20 cellular contexts compared by ENCODE assay signal in the genomic region with DNA sequence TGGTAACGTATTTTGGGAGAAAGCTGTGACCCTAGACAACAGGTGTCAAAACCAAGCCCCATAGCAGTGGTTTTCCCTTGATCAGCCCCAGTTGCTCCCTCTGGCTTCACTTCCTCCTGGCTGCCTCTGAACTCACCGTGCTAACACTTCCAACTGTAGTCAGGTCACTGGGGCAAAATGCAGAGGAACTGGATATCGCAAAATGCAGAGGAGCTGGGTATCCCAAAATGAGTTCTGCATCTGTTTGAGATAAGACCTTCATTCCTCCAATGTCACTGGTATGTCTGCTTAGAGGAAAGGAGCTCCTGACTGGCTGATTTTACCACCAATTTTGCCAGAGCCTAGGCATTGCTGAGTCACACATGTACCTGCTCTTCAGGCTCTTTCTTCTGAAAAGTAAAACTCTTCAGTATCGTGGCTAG. TPM values are rescaled to one million over a fixed set of nuclear protein-coding genes. Genes with fewer than 3 reads are reported as not detected.
DNase-seq lines count a peak whose midpoint lies in the region; ATAC-seq and TF ChIP-seq lines count a peak whose summit lies in the region.
"Had no signal": no experiment of that assay in that cellular context is flagged by ENCODE, and none has a peak within 500 bp of the region (broad histone marks: within the 10 kb centered on the region; RNA-seq: fewer than 3 reads in every experiment).

No MANE protein-coding gene starts in this region.

- no peak overlapping the region for H3K27ac ChIP-seq in HCT116 (ENCODE audit: low read depth, low read length)
- H3K27ac ChIP-seq in SJCRH30: peak overlapping the region; percentile 2; the same call in 1 of the 2 replicates
- H3K27ac ChIP-seq in foreskin keratinocyte: no peak overlapping the region
- H3K27ac ChIP-seq: C4-2B, prostate gland had no signal

- H3K27me3 ChIP-seq in HCT116 (ENCODE audit: insufficient read depth, low read length) (no peaks in the 10 kb centered on the region), SJCRH30 (no peaks in the 10 kb centered on the region), foreskin keratinocyte (no peaks in the 10 kb centered on the region)

- POLR2A ChIA-PET in HCT116 (lab: Charles Lee): no interaction called here

- no peak for ATAC-seq in HCT116
- peak; percentile 16 for ATAC-seq in foreskin keratinocyte
- ATAC-seq in omental fat pad (ENCODE audit: low FRiP score): peak; percentile 58
- ATAC-seq in left colon: no peak
- ATAC-seq in left ventricle myocardium superior: no peak
- ATAC-seq in HG03354 (IDR thresholded peaks at IDR 0.05; ENCODE audit: poor library complexity, severe bottlenecking, unreplicated experiment): no peak
- ATAC-seq: activated T-helper 17 cell treated with anti-CD3 and anti-CD28 coated beads, Interleukin-2, amount 50 U/mL, for 72 hours had no signal

- RAD21 ChIA-PET in HCT116 (lab: Charles Lee; ENCODE audit: low non-redundant PET in 1 of 2, low total read pairs in 2 of 2, uncharacterized antibody in 2 of 2, unreplicated experiment in 2 of 2): no interaction called here

- no peak overlapping the region for H2AFZ ChIP-seq in HCT116 (ENCODE audit: low read depth, low read length, poor library complexity, severe bottlenecking)

- no peak for TF ChIP-seq CTCF in HCT116 (IDR thresholded peaks at IDR 0.05 in 2 of 3, conservative IDR thresholded peaks at IDR 0.05 in 1 of 3; ENCODE audit: borderline replicate concordance in 1 of 3, insufficient read depth in 1 of 3, low read depth in 2 of 3, low read length in 2 of 3)
- no peak for TF ChIP-seq CTCF in foreskin keratinocyte (conservative IDR thresholded peaks at IDR 0.05)
- TF ChIP-seq CTCF in omental fat pad (IDR thresholded peaks at IDR 0.05): no peak

- CTCF ChIA-PET in HCT116 (lab: Charles Lee): no interaction called here

- BruUV-seq in HCT116 (replicated peaks; lab: Mats Ljungman, UMichigan): no TSS peak

- no peaks in the 10 kb centered on the region for H3K79me2 ChIP-seq in HCT116 (ENCODE audit: insufficient read depth, low read length)

- no peak for DNase-seq in HCT116 (ENCODE audit: low read depth, low spot score)
- peak; percentile 64 to 80 for DNase-seq in SJCRH30
- DNase-seq in foreskin keratinocyte: no peak
- DNase-seq in omental fat pad (ENCODE audit: low spot score): no peak
- no peak for DNase-seq in amygdala (lab: John Stamatoyannopoulos, UW)
- DNase-seq in left colon: no peak
- DNase-seq in left ventricle myocardium superior: no peak
- DNase-seq: effector memory CD4-positive, alpha-beta T cell; HFFc6; kidney glomerular epithelial cell; midbrain; NCI-H1417 treated with DMSO at 0.1 percent for 48 hours; NCI-H510A treated with DMSO at 0.1 percent for 48 hours; nephron progenitor cell had no signal

- no peak for TF ChIP-seq RAD21 in HCT116 (IDR thresholded peaks at IDR 0.05; ENCODE audit: low read depth)

- H3K9ac ChIP-seq in HCT116 (ENCODE audit: low read length): no peak overlapping the region

- no peaks in the 10 kb centered on the region for H4K20me1 ChIP-seq in HCT116 (ENCODE audit: insufficient read depth)

- TF ChIP-seq POLR2A in HCT116 (IDR thresholded peaks at IDR 0.05; ENCODE audit: borderline replicate concordance, extremely low read depth, insufficient read depth, insufficient read length): no peak

- intact Hi-C loops in HCT116 (cut with micrococcal nuclease) (no loop called here), left colon (cut with DNase I, micrococcal nuclease) (no loop called here), left ventricle myocardium superior (cut with micrococcal nuclease) (no loop called here)

- H3K4me2 ChIP-seq in HCT116 (ENCODE audit: low read length): no peak overlapping the region

- no peaks in the 10 kb centered on the region for H3K36me3 ChIP-seq in HCT116 (ENCODE audit: control insufficient read depth in 1 of 2, insufficient read depth in 2 of 2, low read length in 2 of 2)
- H3K36me3 ChIP-seq in SJCRH30: no peaks in the 10 kb centered on the region
- H3K36me3 ChIP-seq: prostate gland had no signal

- H3K4me3 ChIP-seq in HCT116 (replicated peaks in 1 of 2; ENCODE audit: low read depth in 1 of 2, low read length in 2 of 2) (no peak overlapping the region), SJCRH30 (no peak overlapping the region)
- H3K4me3 ChIP-seq: prostate gland had no signal

- H3K9me3 ChIP-seq in HCT116 (ENCODE audit: control insufficient read depth in 1 of 2, insufficient read depth in 1 of 2, low read depth in 1 of 2, low read length in 2 of 2) (no peaks in the 10 kb centered on the region), SJCRH30 (replicated peaks) (peaks cover 8% of the 10 kb centered on the region; the same call in 1 of the 2 replicates)
- H3K9me3 ChIP-seq: prostate gland had no signal

- H3K4me1 ChIP-seq in HCT116 (ENCODE audit: control insufficient read depth in 1 of 2, insufficient read depth in 2 of 2, low read length in 2 of 2) (peaks cover 15 to 29% of the 10 kb centered on the region in 2 experiments), SJCRH30 (peaks cover 59% of the 10 kb centered on the region), foreskin keratinocyte (peaks cover 16% of the 10 kb centered on the region)
- H3K4me1 ChIP-seq: prostate gland had no signal

- H3K9me2 ChIP-seq in HCT116 (ENCODE audit: insufficient read depth): no peaks in the 10 kb centered on the region

TF ChIP-seq in HCT116, 20 proteins besides CTCF, POLR2A, EP300 and RAD21:
- no peak for TF ChIP-seq SP1 (IDR thresholded peaks at IDR 0.05; ENCODE audit: low read depth)
- no peak for TF ChIP-seq EZH2 (IDR thresholded peaks at IDR 0.05)
- TF ChIP-seq ZFX (IDR thresholded peaks at IDR 0.05): no peak
- TF ChIP-seq, protein P1, sequence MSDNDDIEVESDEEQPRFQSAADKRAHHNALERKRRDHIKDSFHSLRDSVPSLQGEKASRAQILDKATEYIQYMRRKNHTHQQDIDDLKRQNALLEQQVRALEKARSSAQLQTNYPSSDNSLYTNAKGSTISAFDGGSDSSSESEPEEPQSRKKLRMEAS (IDR thresholded peaks at IDR 0.05): 0 out of 2 replicates have a peak, but pooled peaks have one; percentile 33

RNA-seq across cellular contexts. Expression of a gene that starts 19.6 kb away (rescaled TPM):
- total RNA-seq in HCT116 (2021; ENCODE audit: unreplicated experiment) (12.2 TPM), foreskin keratinocyte (103 and 150 TPM in 2 replicates), omental fat pad (1 to 10 TPM in 2 of 4 donors, under 1 TPM in 2; 0.88 to 2.7 (median 1.1) TPM), left colon (under 1 TPM; 0.37 to 0.42 TPM), left ventricle myocardium superior (0.25 TPM)
- 26.4 and 46.3 TPM in 2 replicates for polyA plus RNA-seq in HCT116 (2012)
- not detected in 2 replicates for total RNA-seq in SJCRH30 (2014; rRNA removed; shearing (Covaris generic))
- polyA plus RNA-seq in foreskin keratinocyte: 112 and 158 TPM in 2 replicates
- total RNA-seq: G401, SK-MEL-5 had no signal

RNA-seq across cellular contexts. Expression of a gene that starts 50.1 kb away (rescaled TPM):
- total RNA-seq in HCT116 (2021; ENCODE audit: unreplicated experiment) (21.9 TPM), foreskin keratinocyte (17.2 and 22.3 TPM in 2 replicates), omental fat pad (10 to 100 TPM; 13.8 to 23.2 (median 20.3) TPM), left colon (10 to 100 TPM; 23.8 to 26.2 TPM), left ventricle myocardium superior (29.4 TPM)
- polyA plus RNA-seq in HCT116 (2012): 8.7 and 10.4 TPM in 2 replicates
- 26.8 and 27.0 TPM in 2 replicates for total RNA-seq in SJCRH30 (2014; rRNA removed; shearing (Covaris generic))
- 11.6 and 12.1 TPM in 2 replicates for polyA plus RNA-seq in foreskin keratinocyte

Comparison
In these comparisons a context has a peak if more than half of its experiments do, and no peak if none do; other contexts are left out.
1. ATAC-seq: peak in foreskin keratinocyte (single experiment) and omental fat pad (single experiment); none in HCT116 (single experiment), left colon (single experiment), left ventricle myocardium superior (single experiment) and HG03354 (single experiment).
2. DNase-seq: peak in SJCRH30 (2 of 2); none in HCT116 (single experiment), foreskin keratinocyte (0 of 2), omental fat pad (single experiment), amygdala (0 of 56), left colon (0 of 2) and left ventricle myocardium superior (single experiment).